ENCODE assay signal across 29 cellular contexts in genomic region chr9:426976-427375, GRCh38.
"Had no signal": no experiment of that assay in that cellular context is flagged by ENCODE, and none has a peak within 500 bp of the region (broad histone marks: within the 10 kb centered on the region; RNA-seq: fewer than 3 reads in every experiment).

No MANE protein-coding gene starts in this region.

- H3K9me3 Mint-ChIP-seq: activated CD4-positive, alpha-beta memory T cell treated with anti-CD3 and anti-CD28 coated beads, Interleukin-2, amount 10 ng/mL, durations not matched to agents 7 days and 5 days; activated CD4-positive, alpha-beta T cell treated with anti-CD3 and anti-CD28 coated beads, Interleukin-2, amount 10 ng/mL, durations not matched to agents 7 days and 5 days; activated T-cell treated with anti-CD3 and anti-CD28 coated beads, Interleukin-2, amount 50 U/mL, for 72 hours; naive B cell; nephron progenitor cell; stimulated activated memory B cell treated with anti-CD40 and anti-IgM and Interleukin-4, amounts not matched to agents 10 μg/mL and 1 μg/mL and 100 μg/mL, for 72 hours; stimulated activated naive CD8-positive, alpha-beta T cell treated with anti-CD3 and anti-CD28 coated beads, Interleukin-15, amount 100 ng/mL, for 72 hours had no signal

- H3K4me1 ChIP-seq: ascending aorta, heart left ventricle, left ventricle myocardium inferior, upper lobe of left lung, vagina had no signal

- H3K4me3 ChIP-seq: ascending aorta, heart left ventricle, left ventricle myocardium inferior, ovary, skin epidermis, upper lobe of left lung, vagina had no signal

- H3K4me1 Mint-ChIP-seq: activated CD4-positive, alpha-beta memory T cell treated with anti-CD3 and anti-CD28 coated beads, Interleukin-2, amount 10 ng/mL, durations not matched to agents 7 days and 5 days; activated CD4-positive, alpha-beta T cell treated with anti-CD3 and anti-CD28 coated beads, Interleukin-2, amount 10 ng/mL, durations not matched to agents 7 days and 5 days; naive B cell; nephron progenitor cell; stimulated activated memory B cell treated with anti-CD40 and anti-IgM and Interleukin-4, amounts not matched to agents 10 μg/mL and 1 μg/mL and 100 μg/mL, for 72 hours; stimulated activated naive CD8-positive, alpha-beta T cell treated with anti-CD3 and anti-CD28 coated beads, Interleukin-15, amount 100 ng/mL, for 72 hours had no signal

- H3K4me3 Mint-ChIP-seq: activated CD4-positive, alpha-beta memory T cell treated with anti-CD3 and anti-CD28 coated beads, Interleukin-2, amount 10 ng/mL, durations not matched to agents 7 days and 5 days; activated CD4-positive, alpha-beta T cell treated with anti-CD3 and anti-CD28 coated beads, Interleukin-2, amount 10 ng/mL, durations not matched to agents 7 days and 5 days; activated naive CD8-positive, alpha-beta T cell; activated T-cell treated with anti-CD3 and anti-CD28 coated beads, Interleukin-2, amount 50 U/mL, for 72 hours; naive B cell; nephron progenitor cell; stimulated activated memory B cell treated with anti-CD40 and anti-IgM and Interleukin-4, amounts not matched to agents 10 μg/mL and 1 μg/mL and 100 μg/mL, for 72 hours; stimulated activated naive CD8-positive, alpha-beta T cell treated with anti-CD3 and anti-CD28 coated beads, Interleukin-15, amount 100 ng/mL, for 72 hours had no signal

- H3K27ac Mint-ChIP-seq: activated CD4-positive, alpha-beta memory T cell treated with anti-CD3 and anti-CD28 coated beads, Interleukin-2, amount 10 ng/mL, durations not matched to agents 7 days and 5 days; activated CD4-positive, alpha-beta T cell treated with anti-CD3 and anti-CD28 coated beads, Interleukin-2, amount 10 ng/mL, durations not matched to agents 7 days and 5 days; activated T-cell treated with anti-CD3 and anti-CD28 coated beads, Interleukin-2, amount 50 U/mL, for 72 hours; nephron progenitor cell; stimulated activated naive CD8-positive, alpha-beta T cell treated with anti-CD3 and anti-CD28 coated beads, Interleukin-15, amount 100 ng/mL, for 72 hours had no signal

- DNase-seq: activated CD4-positive, alpha-beta memory T cell treated with anti-CD3 and anti-CD28 coated beads, Interleukin-2, amount 10 ng/mL, durations not matched to agents 7 days and 5 days; activated CD4-positive, alpha-beta T cell treated with anti-CD3 and anti-CD28 coated beads for 1 hour; activated CD4-positive, alpha-beta T cell treated with anti-CD3 and anti-CD28 coated beads, Interleukin-2, amount 10 ng/mL, durations not matched to agents 7 days and 5 days; activated naive CD4-positive, alpha-beta T cell treated with Interleukin-2 at 50 U/mL for 16 hours; brain microvascular endothelial cell; foreskin fibroblast; heart left ventricle; hypothalamus; kidney glomerular epithelial cell; left ventricle myocardium inferior; naive B cell; nephron progenitor cell; ovary; retina; stimulated activated CD4-positive, alpha-beta T cell treated with anti-CD3 and anti-CD28 coated beads, Interleukin-4, amount 100 ng/mL, for 24 hours; stimulated activated naive CD8-positive, alpha-beta T cell treated with anti-CD3 and anti-CD28 coated beads, Interleukin-15, amount 100 ng/mL, for 72 hours; substantia nigra; T-helper 9 cell; upper lobe of left lung had no signal

- H3K9me3 ChIP-seq: ascending aorta, heart left ventricle, left ventricle myocardium inferior, neutrophil, ovary, upper lobe of left lung, vagina had no signal

- ATAC-seq: esophagus mucosa; heart left ventricle; sciatic nerve; stimulated activated memory B cell treated with anti-CD40 and anti-IgM and Interleukin-4, amounts not matched to agents 10 μg/mL and 1 μg/mL and 100 μg/mL, for 72 hours had no signal

- H3K36me3 ChIP-seq: ascending aorta, brain microvascular endothelial cell, left ventricle myocardium inferior, ovary had no signal

- H3K27ac ChIP-seq: ascending aorta, brain microvascular endothelial cell, heart left ventricle, left ventricle myocardium inferior, neutrophil, ovary, skin epidermis, upper lobe of left lung, vagina had no signal

- H3K27me3 Mint-ChIP-seq: activated CD4-positive, alpha-beta memory T cell treated with anti-CD3 and anti-CD28 coated beads, Interleukin-2, amount 10 ng/mL, durations not matched to agents 7 days and 5 days; activated CD4-positive, alpha-beta T cell treated with anti-CD3 and anti-CD28 coated beads, Interleukin-2, amount 10 ng/mL, durations not matched to agents 7 days and 5 days; activated naive CD8-positive, alpha-beta T cell; naive B cell; progenitor cell of endocrine pancreas; stimulated activated memory B cell treated with anti-CD40 and anti-IgM and Interleukin-4, amounts not matched to agents 10 μg/mL and 1 μg/mL and 100 μg/mL, for 72 hours; stimulated activated naive CD8-positive, alpha-beta T cell treated with anti-CD3 and anti-CD28 coated beads, Interleukin-15, amount 100 ng/mL, for 72 hours had no signal

- H3K27me3 ChIP-seq: ascending aorta, brain microvascular endothelial cell, heart left ventricle, neutrophil, ovary, upper lobe of left lung, vagina had no signal
